ENCODE assay signal across 26 cellular contexts in genomic region chr9:120443489-120443888, GRCh38.
DNase-seq lines count a peak whose midpoint lies in the region; ATAC-seq, FAIRE-seq and TF ChIP-seq lines count a peak whose summit lies in the region.
"Had no signal": no experiment of that assay in that cellular context is flagged by ENCODE, and none has a peak within 500 bp of the region (broad histone marks: within the 10 kb centered on the region; RNA-seq: fewer than 3 reads in every experiment).

No MANE protein-coding gene starts in this region.

- H3K27me3 ChIP-seq in CD8-positive, alpha-beta T cell (ENCODE audit: insufficient read depth, low read length) = no peaks in the 10 kb centered on the region
- H3K27me3 ChIP-seq: adrenal gland, heart left ventricle, upper lobe of right lung had no signal

- no peak for FAIRE-seq in RCC 7860 (lab: Jason Lieb, UNC)
- FAIRE-seq: A549, colon, endothelial cell of umbilical vein, H54, keratinocyte had no signal

- H3K4me1 Mint-ChIP-seq in nephron progenitor cell = peaks cover 8% of the 10 kb centered on the region
- peaks cover 8% of the 10 kb centered on the region for H3K4me1 Mint-ChIP-seq in CD8-positive, alpha-beta T cell (ENCODE audit: low read depth)

- intact Hi-C loops in CD8-positive, alpha-beta T cell (cut with DNase I, micrococcal nuclease) = no loop called here

- no peak overlapping the region for H3K4me3 Mint-ChIP-seq in nephron progenitor cell
- H3K4me3 Mint-ChIP-seq in CD8-positive, alpha-beta T cell = no peak overlapping the region
- H3K4me3 Mint-ChIP-seq: activated T-helper 17 cell treated with anti-CD3 and anti-CD28 coated beads, Interleukin-2, amount 50 U/mL, for 72 hours; stimulated activated naive CD8-positive, alpha-beta T cell treated with anti-CD3 and anti-CD28 coated beads, Interleukin-15, Interleukin-2, amounts not matched to agents 100 ng/mL and 50 ng/mL, for 24 hours; T-helper 2 cell treated with Interferon-gamma antibody and Interleukin-4, amounts not matched to agents 5 μg/mL and 100 μg/mL, for 36 hours had no signal

- no peaks in the 10 kb centered on the region for H3K4me1 ChIP-seq in CD8-positive, alpha-beta T cell (ENCODE audit: insufficient read depth, low read length)
- H3K4me1 ChIP-seq: parathyroid adenoma had no signal

- H3K36me3 Mint-ChIP-seq in nephron progenitor cell (ENCODE audit: low read depth) = peaks cover 50% of the 10 kb centered on the region
- H3K36me3 Mint-ChIP-seq in CD8-positive, alpha-beta T cell = peaks cover 77% of the 10 kb centered on the region

- TF ChIP-seq CTCF in fibroblast of mammary gland (conservative IDR thresholded peaks at IDR 0.05; ENCODE audit: control insufficient read depth, insufficient read depth, low read depth, low read length) (no peak), nephron progenitor cell (IDR thresholded peaks at IDR 0.05) (no peak)
- no peak for TF ChIP-seq CTCF in CD8-positive, alpha-beta T cell (IDR thresholded peaks at IDR 0.05)

- ATAC-seq in CD8-positive, alpha-beta T cell = no peak
- ATAC-seq in HG02678 (IDR thresholded peaks at IDR 0.05; ENCODE audit: unreplicated experiment) = no peak
- ATAC-seq: A549; activated T-helper 17 cell treated with anti-CD3 and anti-CD28 coated beads, Interleukin-2, amount 50 U/mL, for 72 hours; heart left ventricle; upper lobe of right lung had no signal

- H3K27ac Mint-ChIP-seq in nephron progenitor cell = peak overlapping the region; percentile 87
- no peak overlapping the region for H3K27ac Mint-ChIP-seq in CD8-positive, alpha-beta T cell
- H3K27ac Mint-ChIP-seq: activated T-helper 17 cell treated with anti-CD3 and anti-CD28 coated beads, Interleukin-2, amount 50 U/mL, for 72 hours; T-helper 2 cell treated with Interferon-gamma antibody and Interleukin-4, amounts not matched to agents 5 μg/mL and 100 μg/mL, for 36 hours had no signal

- H3K9me3 Mint-ChIP-seq in nephron progenitor cell = no peaks in the 10 kb centered on the region
- H3K9me3 Mint-ChIP-seq in CD8-positive, alpha-beta T cell = no peaks in the 10 kb centered on the region
- H3K9me3 Mint-ChIP-seq: stimulated activated naive CD8-positive, alpha-beta T cell treated with anti-CD3 and anti-CD28 coated beads, Interleukin-15, Interleukin-2, amounts not matched to agents 100 ng/mL and 50 ng/mL, for 24 hours; T-helper 2 cell treated with Interferon-gamma antibody and Interleukin-4, amounts not matched to agents 5 μg/mL and 100 μg/mL, for 36 hours had no signal

- DNase-seq in AG08396 (ENCODE audit: low spot score) (peak; percentile 63), NCI-H226 (peak; percentile 47), fibroblast of mammary gland (ENCODE audit: low read depth) (peak; percentile 87), nephron progenitor cell (no peak), RCC 7860 (ENCODE audit: low spot score) (no peak), COLO829 (ENCODE audit: low spot score) (no peak)
- DNase-seq in CD8-positive, alpha-beta T cell = no peak
- DNase-seq: adrenal gland; Calu3; GF-D8; heart left ventricle; NCI-H1694; NCI-H446 treated with DMSO at 0.1 percent for 48 hours; SHP77; stimulated activated CD4-positive, alpha-beta T cell treated with anti-CD3 and anti-CD28 coated beads, Interleukin-15, amount 100 ng/mL, for 24 hours; upper lobe of right lung had no signal

- H3K9me3 ChIP-seq in CD8-positive, alpha-beta T cell (ENCODE audit: low read length) = no peaks in the 10 kb centered on the region
- H3K9me3 ChIP-seq: A549, adrenal gland, heart left ventricle, upper lobe of right lung had no signal

- POLR2A ChIA-PET in CD8-positive, alpha-beta T cell (lab: Charles Lee) = no interaction called here

- CTCF ChIA-PET in CD8-positive, alpha-beta T cell (lab: Charles Lee) = interaction anchor here (1.3 kb wide), 1 partner anchor 11 kb away, joined by 3 read pairs; no protein-coding TSS in a partner anchor

- H3K4me3 ChIP-seq in fibroblast of mammary gland (ENCODE audit: control insufficient read depth, low read depth, low read length) = no peak overlapping the region
- H3K4me3 ChIP-seq in CD8-positive, alpha-beta T cell (ENCODE audit: low read depth, low read length) = no peak overlapping the region
- H3K4me3 ChIP-seq: A549, adrenal gland, heart left ventricle, upper lobe of right lung had no signal

- no peak overlapping the region for H3K27ac ChIP-seq in CD8-positive, alpha-beta T cell (ENCODE audit: low read depth, low read length)
- H3K27ac ChIP-seq: A549, heart left ventricle, parathyroid adenoma, upper lobe of right lung had no signal

- no peaks in the 10 kb centered on the region for H3K27me3 Mint-ChIP-seq in nephron progenitor cell (ENCODE audit: low read depth, poor library complexity)
- H3K27me3 Mint-ChIP-seq in CD8-positive, alpha-beta T cell (ENCODE audit: low read depth) = no peaks in the 10 kb centered on the region
- H3K27me3 Mint-ChIP-seq: activated T-helper 17 cell treated with anti-CD3 and anti-CD28 coated beads, Interleukin-2, amount 50 U/mL, for 72 hours; stimulated activated naive CD8-positive, alpha-beta T cell treated with anti-CD3 and anti-CD28 coated beads, Interleukin-15, Interleukin-2, amounts not matched to agents 100 ng/mL and 50 ng/mL, for 24 hours had no signal

- peaks cover 29% of the 10 kb centered on the region for H3K36me3 ChIP-seq in CD8-positive, alpha-beta T cell (ENCODE audit: insufficient read depth, low read length)

Comparison
In these comparisons a context has a peak if more than half of its experiments do, and no peak if none do; other contexts are left out.
1. DNase-seq: peak in AG08396 (single experiment), NCI-H226 (single experiment) and fibroblast of mammary gland (single experiment); none in nephron progenitor cell (single experiment), RCC 7860 (single experiment), COLO829 (single experiment) and CD8-positive, alpha-beta T cell (0 of 7).